11 cellular contexts compared by ENCODE assay signal in the genomic region with DNA sequence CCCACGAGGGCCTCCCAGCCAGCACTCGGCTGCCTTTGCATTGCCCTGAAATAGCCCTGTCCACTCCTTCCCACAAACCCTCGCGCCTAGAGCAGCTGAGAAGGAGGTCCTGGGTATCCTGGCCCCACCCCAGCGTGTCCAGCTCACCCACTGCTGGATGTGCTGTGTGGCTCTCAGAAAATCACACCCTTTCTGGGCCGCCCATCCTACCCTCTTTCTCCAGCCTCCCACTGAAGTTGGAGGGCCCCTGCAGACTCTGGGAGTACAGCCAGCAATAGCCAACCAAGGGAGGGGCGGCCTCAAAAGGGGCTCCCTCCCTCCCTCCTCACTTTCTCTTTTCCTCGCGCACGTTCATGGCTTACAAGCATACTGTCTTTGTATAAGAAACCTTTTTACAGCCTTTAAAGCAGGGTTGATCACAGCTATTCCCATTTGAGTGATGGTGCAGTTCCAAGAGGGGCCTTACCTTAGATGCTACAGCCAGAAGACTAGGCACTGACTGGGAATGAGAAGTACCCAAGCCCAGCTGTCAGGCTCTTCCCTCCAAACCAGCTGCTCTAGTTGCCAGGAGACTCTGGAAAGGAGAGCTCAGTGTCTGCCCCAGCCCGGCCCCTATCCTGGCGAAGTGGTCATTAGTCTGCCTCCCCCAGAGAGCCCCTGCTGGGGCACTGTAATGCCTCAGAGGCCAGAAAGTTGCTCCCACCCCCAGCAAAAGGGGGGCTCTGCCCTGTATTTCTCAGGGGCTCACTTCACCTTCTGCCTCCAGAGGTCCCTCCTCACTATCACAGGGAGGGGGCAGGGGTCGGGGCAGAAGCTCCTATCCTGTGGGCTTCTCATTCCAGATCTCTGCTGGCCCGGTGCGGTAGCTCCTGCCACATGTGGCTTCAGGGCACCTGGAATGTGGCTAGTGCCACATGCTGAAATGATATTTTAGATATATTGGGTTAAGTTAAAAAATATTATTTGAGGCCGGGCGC. TPM values are rescaled to one million over a fixed set of nuclear protein-coding genes. Genes with fewer than 3 reads are reported as not detected.
DNase-seq lines count a peak whose midpoint lies in the region; ATAC-seq and TF ChIP-seq lines count a peak whose summit lies in the region.
"Had no signal": no experiment of that assay in that cellular context is flagged by ENCODE, and none has a peak within 500 bp of the region (broad histone marks: within the 10 kb centered on the region; RNA-seq: fewer than 3 reads in every experiment).

No MANE protein-coding gene starts in this region.

- intact Hi-C loops in right cardiac atrium (cut with DNase I) (no loop called here), gastrocnemius medialis (cut with DNase I; ENCODE audit: low total_unique reads) (no loop called here)

- TF ChIP-seq CTCF in type B pancreatic cell (conservative IDR thresholded peaks at IDR 0.05) (no peak), gastrocnemius medialis (IDR thresholded peaks at IDR 0.05 in 4 of 5, conservative IDR thresholded peaks at IDR 0.05 in 1 of 5) (no peak)

- no peaks in the 10 kb centered on the region for H3K27me3 ChIP-seq in right cardiac atrium (ENCODE audit: control insufficient read depth, insufficient read depth)
- H3K27me3 ChIP-seq in gastrocnemius medialis, result no peaks in the 10 kb centered on the region

- H3K9me3 Mint-ChIP-seq in type B pancreatic cell, result no peaks in the 10 kb centered on the region

- H3K27ac ChIP-seq in right cardiac atrium (ENCODE audit: low read length) (peak overlapping the region; percentile 12), gastrocnemius medialis (no peak overlapping the region)
- H3K27ac ChIP-seq: KMS-11, psoas muscle had no signal

- H3K4me3 Mint-ChIP-seq in type B pancreatic cell, result no peak overlapping the region

- peaks cover 8% of the 10 kb centered on the region for H3K27me3 Mint-ChIP-seq in type B pancreatic cell

- no peak overlapping the region for H3K4me3 ChIP-seq in right cardiac atrium (ENCODE audit: low read length)
- H3K4me3 ChIP-seq in gastrocnemius medialis, result no peak overlapping the region
- H3K4me3 ChIP-seq: psoas muscle had no signal

- in situ Hi-C loops in gastrocnemius medialis (cut with MboI; ENCODE audit: low sequenced_read_pairs in 4 of 4), result loop anchor here in 3 of 4 donors (5.0 to 25.0 kb wide), 3 partner anchors 86 to 226 kb away; no protein-coding TSS in a partner anchor

- peak; percentile 76 to 88 for ATAC-seq in right cardiac atrium
- no peak for ATAC-seq in gastrocnemius medialis
- no peak for ATAC-seq in GM18517 (IDR thresholded peaks at IDR 0.05; ENCODE audit: unreplicated experiment)

- H3K27ac Mint-ChIP-seq in type B pancreatic cell, result peak overlapping the region; percentile 48

- H3K36me3 ChIP-seq in gastrocnemius medialis, result no peaks in the 10 kb centered on the region

- 61% methylated on average over 17 of the region's 17 CpGs for WGBS in right cardiac atrium

- no peaks in the 10 kb centered on the region for H3K9me3 ChIP-seq in right cardiac atrium (ENCODE audit: control insufficient read depth, low read length)
- no peaks in the 10 kb centered on the region for H3K9me3 ChIP-seq in gastrocnemius medialis
- H3K9me3 ChIP-seq: psoas muscle had no signal

- H3K4me1 Mint-ChIP-seq in type B pancreatic cell (ENCODE audit: unreplicated experiment), result peaks cover 35% of the 10 kb centered on the region

- H3K36me3 Mint-ChIP-seq in type B pancreatic cell, result no peaks in the 10 kb centered on the region

- no peak for TF ChIP-seq POLR2A in gastrocnemius medialis (IDR thresholded peaks at IDR 0.05)

- H3K4me1 ChIP-seq in right cardiac atrium (ENCODE audit: control insufficient read depth, insufficient read depth, low read length) (peaks cover 2% of the 10 kb centered on the region), gastrocnemius medialis (peaks cover 0 to 9% of the 10 kb centered on the region in 2 donors)

- DNase-seq in NCI-H1105 treated with DMSO at 0.1 percent for 48 hours (lab: John Stamatoyannopoulos, UW), result peak; percentile 1
- DNase-seq in NCI-H1105 (lab: John Stamatoyannopoulos, UW), result no peak
- DNase-seq in SHP77 treated with DMSO at 0.1 percent for 48 hours (lab: John Stamatoyannopoulos, UW), result peak; percentile 53
- peak; percentile 57 to 87 (median 81) for DNase-seq in right cardiac atrium
- DNase-seq in type B pancreatic cell (ENCODE audit: extremely low spot score, unreplicated experiment), result no peak
- DNase-seq in HT-29 (ENCODE audit: low spot score), result no peak
- DNase-seq in gastrocnemius medialis, result no peak
- DNase-seq: psoas muscle had no signal

RNA-seq across cellular contexts. Expression of a gene that starts 38.1 kb away (rescaled TPM):
- total RNA-seq in right cardiac atrium (10 to 100 TPM; 36.3 to 40.2 (median 37.2) TPM), type B pancreatic cell (ENCODE audit: low replicate concordance) (40.3 and 57.5 TPM in 2 replicates), gastrocnemius medialis (10 to 100 TPM in 3 of 4 donors, 1 to 10 TPM in 1; 9.8 to 14.4 (median 12.3) TPM)
- 23.6 TPM for polyA plus RNA-seq in right cardiac atrium
- total RNA-seq in HT-29 (2014; rRNA removed; shearing (Covaris generic)), result 44.9 and 49.8 TPM in 2 replicates

RNA-seq across cellular contexts. Expression of a gene that starts 45.2 kb away (rescaled TPM):
- 1 to 10 TPM in 3 of 4 donors, under 1 TPM in 1; 0.81 to 1.7 (median 1.6) TPM for total RNA-seq in right cardiac atrium
- polyA plus RNA-seq in right cardiac atrium, result 2.0 TPM
- 15.6 and 76.5 TPM in 2 replicates for total RNA-seq in type B pancreatic cell (ENCODE audit: low replicate concordance)
- 0.05 TPM in 1 of 2 replicates, not detected in the other for total RNA-seq in HT-29 (2014; rRNA removed; shearing (Covaris generic))
- total RNA-seq in gastrocnemius medialis, result not detected
- total RNA-seq: epithelial cell of proximal tubule, psoas muscle had no signal

RNA-seq across cellular contexts. Expression of a gene that starts 47.8 kb away (rescaled TPM):
- total RNA-seq in right cardiac atrium (100 to 1,000 TPM in 1 of 4 donors, 10 to 100 TPM in 3; 66.3 to 105 (median 72.2) TPM), type B pancreatic cell (ENCODE audit: low replicate concordance) (97.0 and 98.8 TPM in 2 replicates), gastrocnemius medialis (100 to 1,000 TPM in 1 of 4 donors, 10 to 100 TPM in 3; 60.7 to 127 (median 71.5) TPM)
- 33.4 TPM for polyA plus RNA-seq in right cardiac atrium
- 59.2 and 77.1 TPM in 2 replicates for total RNA-seq in HT-29 (2014; rRNA removed; shearing (Covaris generic))

Comparison
In these comparisons a context has a peak if more than half of its experiments do, and no peak if none do; other contexts are left out.
1. DNase-seq: peak in NCI-H1105 treated with DMSO at 0.1 percent for 48 hours (single experiment), SHP77 treated with DMSO at 0.1 percent for 48 hours (single experiment) and right cardiac atrium (3 of 3); none in NCI-H1105 (single experiment), type B pancreatic cell (single experiment), HT-29 (single experiment) and gastrocnemius medialis (0 of 2).
2. ATAC-seq: peak in right cardiac atrium (2 of 2); none in gastrocnemius medialis (0 of 2) and GM18517 (single experiment).